13 cellular contexts compared by ENCODE assay signal in the genomic region with DNA sequence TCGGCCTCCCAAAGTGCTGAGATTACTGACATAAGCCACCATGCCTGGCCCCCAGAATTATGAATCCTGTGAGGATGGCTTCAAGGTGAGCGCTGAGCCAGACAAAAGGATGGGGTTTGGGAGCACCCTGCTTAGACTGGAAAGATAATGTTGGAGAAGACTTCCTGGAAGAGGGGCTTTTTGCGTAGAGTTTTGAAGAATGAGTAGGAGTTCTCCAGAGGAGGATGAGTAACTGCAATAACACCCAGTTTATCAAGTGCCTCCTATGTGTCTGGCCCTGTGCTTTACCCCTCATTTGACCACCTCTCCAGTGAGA. TPM values are rescaled to one million over a fixed set of nuclear protein-coding genes. Genes with fewer than 3 reads are reported as not detected.
DNase-seq lines count a peak whose midpoint lies in the region; ATAC-seq, FAIRE-seq and TF ChIP-seq lines count a peak whose summit lies in the region.
"Had no signal": no experiment of that assay in that cellular context is flagged by ENCODE, and none has a peak within 500 bp of the region (broad histone marks: within the 10 kb centered on the region; RNA-seq: fewer than 3 reads in every experiment).

No MANE protein-coding gene starts in this region.

- H2AK5ac ChIP-seq in H9 (ENCODE audit: insufficient read length, low read length) = no peak overlapping the region

- H4K20me1 ChIP-seq in H9 (ENCODE audit: control insufficient read depth, insufficient read depth, insufficient read length) = no peaks in the 10 kb centered on the region
- no peaks in the 10 kb centered on the region for H4K20me1 ChIP-seq in mammary epithelial cell (ENCODE audit: insufficient read depth, low read length)

- CTCF ChIA-PET in mammary epithelial cell (lab: Charles Lee; ENCODE audit: low non-redundant PET) = interaction anchor here (0.6 kb wide), 3 partner anchors 26 to 356 kb away, joined by 3 to 5 read pairs (median 4); no protein-coding TSS in a partner anchor
- CTCF ChIA-PET in activated CD4-positive, alpha-beta memory T cell treated with anti-CD3 and anti-CD28 coated beads for 36 hours (lab: Charles Lee) = interaction anchor here (0.7 to 1.5 kb wide), 6 partner anchors 12 to 106 kb away, joined by 3 to 12 read pairs (median 3); no protein-coding TSS in a partner anchor
- CTCF ChIA-PET in CD4-positive, alpha-beta T cell (lab: Charles Lee) = no interaction called here

- no peak overlapping the region for H2BK5ac ChIP-seq in H9 (ENCODE audit: insufficient read length, low read length)

- peak; percentile 21 for DNase-seq in H9
- no peak for DNase-seq in mammary epithelial cell
- no peak for DNase-seq in pancreas
- DNase-seq in activated CD4-positive, alpha-beta memory T cell treated with anti-CD3 and anti-CD28 coated beads for 36 hours = no peak
- no peak for DNase-seq in CD4-positive, alpha-beta T cell
- DNase-seq: NCI-H1105 treated with DMSO at 0.1 percent for 48 hours; stimulated activated CD4-positive, alpha-beta T cell treated with anti-CD3 and anti-CD28 coated beads, Interleukin-4, amount 100 ng/mL, for 24 hours had no signal

- ATAC-seq in pancreas (no peak), GM18909 (IDR thresholded peaks at IDR 0.05; ENCODE audit: poor library complexity, unreplicated experiment) (no peak)
- ATAC-seq in CD4-positive, alpha-beta T cell (ENCODE audit: poor library complexity) = no peak

- no peaks in the 10 kb centered on the region for H3K9me3 Mint-ChIP-seq in H9
- no peaks in the 10 kb centered on the region for H3K9me3 Mint-ChIP-seq in activated CD4-positive, alpha-beta memory T cell treated with anti-CD3 and anti-CD28 coated beads for 36 hours
- H3K9me3 Mint-ChIP-seq in CD4-positive, alpha-beta T cell = no peaks in the 10 kb centered on the region

- WGBS in H9 (ENCODE audit: extremely low coverage, insufficient read length, low lambda C conversion rate) = no CpG with 5 or more reads among the region's 3 CpGs
- WGBS in mammary epithelial cell (ENCODE audit: low coverage, missing lambda C conversion rate) = 64% methylated on average over 3 of the region's 3 CpGs
- WGBS in pancreas, 2 donors = 91 to 92% methylated on average over 3 of the region's 3 CpGs

- H3K9me3 ChIP-seq in H9 (ENCODE audit: control insufficient read depth, low read depth, low read length) (no peaks in the 10 kb centered on the region), mammary epithelial cell (replicated peaks; ENCODE audit: insufficient read depth, low read length) (no peaks in the 10 kb centered on the region), pancreas (no peaks in the 10 kb centered on the region)
- H3K9me3 ChIP-seq in CD4-positive, alpha-beta T cell (ENCODE audit: control insufficient read depth, low read length) = no peaks in the 10 kb centered on the region

- POLR2A ChIA-PET in activated CD4-positive, alpha-beta memory T cell treated with anti-CD3 and anti-CD28 coated beads for 36 hours (lab: Charles Lee) = no interaction called here
- POLR2A ChIA-PET in CD4-positive, alpha-beta T cell (lab: Charles Lee) = no interaction called here

- H4K5ac ChIP-seq in H9 (ENCODE audit: insufficient read length, low read depth, low read length) = no peak overlapping the region

- dilution Hi-C loops in mammary epithelial cell (cut with HindIII; ENCODE audit: low sequenced_read_pairs) = no loop called here

- no TSS peak for BruUV-seq in mammary epithelial cell (replicated peaks; lab: Mats Ljungman, UMichigan)

- H3K79me2 ChIP-seq in H9 (ENCODE audit: insufficient read depth, low read length) (no peaks in the 10 kb centered on the region), mammary epithelial cell (ENCODE audit: insufficient read depth, low read length) (peaks cover 12% of the 10 kb centered on the region)

- H3K4me3 Mint-ChIP-seq in H9 = no peak overlapping the region
- H3K4me3 Mint-ChIP-seq in activated CD4-positive, alpha-beta memory T cell treated with anti-CD3 and anti-CD28 coated beads for 36 hours = no peak overlapping the region
- H3K4me3 Mint-ChIP-seq in CD4-positive, alpha-beta T cell = no peak overlapping the region
- H3K4me3 Mint-ChIP-seq: activated naive CD8-positive, alpha-beta T cell; B cell had no signal

- H3K79me1 ChIP-seq in H9 (ENCODE audit: insufficient read depth, low read depth, low read length, poor library complexity, severe bottlenecking) = no peaks in the 10 kb centered on the region

- H3K36me3 ChIP-seq in mammary epithelial cell (ENCODE audit: insufficient read depth, low read length) (no peaks in the 10 kb centered on the region), pancreas (peaks cover 0 to 18% (median 0%) of the 10 kb centered on the region in 3 donors)

- intact Hi-C loops in mammary epithelial cell (cut with micrococcal nuclease) (no loop called here), pancreas (cut with DNase I) (no loop called here)
- intact Hi-C loops in activated CD4-positive, alpha-beta memory T cell treated with anti-CD3 and anti-CD28 coated beads for 36 hours (cut with micrococcal nuclease) = no loop called here
- intact Hi-C loops in CD4-positive, alpha-beta T cell (cut with DNase I, micrococcal nuclease) = no loop called here

- H2BK120ac ChIP-seq in H9 (ENCODE audit: low read depth, low read length, poor library complexity, severe bottlenecking) = no peak overlapping the region

- peaks cover 0 to 5% (median 5%) of the 10 kb centered on the region in 3 experiments; a peak in 1 of 7 replicates for H3K36me3 Mint-ChIP-seq in H9 (ENCODE audit: insufficient read depth in 1 of 3, low read depth in 3 of 3)
- H3K36me3 Mint-ChIP-seq in activated CD4-positive, alpha-beta memory T cell treated with anti-CD3 and anti-CD28 coated beads for 36 hours = no peaks in the 10 kb centered on the region
- no peaks in the 10 kb centered on the region for H3K36me3 Mint-ChIP-seq in CD4-positive, alpha-beta T cell (ENCODE audit: low read depth)
- H3K36me3 Mint-ChIP-seq: activated naive CD8-positive, alpha-beta T cell had no signal

- no peak overlapping the region for H3K56ac ChIP-seq in H9 (ENCODE audit: insufficient read length, low read depth, low read length)

- no peaks in the 10 kb centered on the region for H3K23me2 ChIP-seq in H9 (ENCODE audit: insufficient read length, low read depth, low read length, poor library complexity, severe bottlenecking)

- H3K23ac ChIP-seq in H9 (ENCODE audit: insufficient read length, low read depth, low read length) = no peak overlapping the region

- H3K27ac ChIP-seq in H9 (ENCODE audit: insufficient read length, low read depth, low read length) (no peak overlapping the region), mammary epithelial cell (ENCODE audit: insufficient read depth, low read depth, low read length) (no peak overlapping the region), pancreas (peak overlapping the region in 3 of 4 donors; percentile 48 to 82 (median 81))
- no peak overlapping the region for H3K27ac ChIP-seq in CD4-positive, alpha-beta T cell (ENCODE audit: low read depth, low read length)

- H3K14ac ChIP-seq in H9 (ENCODE audit: insufficient read depth, low read length) = no peak overlapping the region

- H3K4me2 ChIP-seq in H9 (ENCODE audit: insufficient read depth, insufficient read length, low read length) = no peak overlapping the region
- H3K4me2 ChIP-seq in mammary epithelial cell (ENCODE audit: insufficient read depth, low read depth, low read length) = peak overlapping the region; percentile 2

- no peak overlapping the region for H3T11ph ChIP-seq in H9 (ENCODE audit: low read length)

- H3K4me3 ChIP-seq in mammary epithelial cell (replicated peaks in 1 of 3; ENCODE audit: insufficient read depth in 1 of 3, low read depth in 2 of 3, low read length in 3 of 3) = no peak overlapping the region
- no peak overlapping the region for H3K4me3 ChIP-seq in pancreas

- peak overlapping the region in 2 of 3 experiments; percentile 44 to 84; a peak in 3 of 7 replicates for H3K27ac Mint-ChIP-seq in H9
- H3K27ac Mint-ChIP-seq in activated CD4-positive, alpha-beta memory T cell treated with anti-CD3 and anti-CD28 coated beads for 36 hours = no peak overlapping the region
- H3K27ac Mint-ChIP-seq in CD4-positive, alpha-beta T cell = no peak overlapping the region
- H3K27ac Mint-ChIP-seq: activated naive CD8-positive, alpha-beta T cell; B cell had no signal

- H3K18ac ChIP-seq in H9 (ENCODE audit: insufficient read length, low read depth, low read length) = no peak overlapping the region

- H2AFZ ChIP-seq in H9 (ENCODE audit: low read length) (no peak overlapping the region), mammary epithelial cell (ENCODE audit: low read depth, low read length) (peak overlapping the region; percentile 43)

- peaks cover 21 to 24% of the 10 kb centered on the region in 2 experiments for H3K4me1 Mint-ChIP-seq in H9
- H3K4me1 Mint-ChIP-seq in activated CD4-positive, alpha-beta memory T cell treated with anti-CD3 and anti-CD28 coated beads for 36 hours (ENCODE audit: low read depth) = peaks cover 4% of the 10 kb centered on the region
- H3K4me1 Mint-ChIP-seq in CD4-positive, alpha-beta T cell (ENCODE audit: low read depth) = peaks cover 12% of the 10 kb centered on the region

- H3K4me1 ChIP-seq in H9 (ENCODE audit: insufficient read depth, low read length) = no peaks in the 10 kb centered on the region
- H3K4me1 ChIP-seq in mammary epithelial cell (ENCODE audit: insufficient read depth, low read length) = peaks cover 26% of the 10 kb centered on the region
- peaks cover 10 to 26% (median 13%) of the 10 kb centered on the region in 3 donors for H3K4me1 ChIP-seq in pancreas

- no peaks in the 10 kb centered on the region for H3K27me3 ChIP-seq in H9 (ENCODE audit: insufficient read depth, low read length)
- H3K27me3 ChIP-seq in mammary epithelial cell (ENCODE audit: insufficient read depth, low read length) = no peaks in the 10 kb centered on the region
- no peaks in the 10 kb centered on the region for H3K27me3 ChIP-seq in pancreas
- peaks cover 42% of the 10 kb centered on the region for H3K27me3 ChIP-seq in CD4-positive, alpha-beta T cell (ENCODE audit: control insufficient read depth, insufficient read depth, low read length)

- H4K91ac ChIP-seq in H9 (ENCODE audit: insufficient read length, low read depth, low read length) = no peak overlapping the region

- no peak overlapping the region for H3K4ac ChIP-seq in H9 (ENCODE audit: low read depth, low read length)

- no peak overlapping the region for H2BK12ac ChIP-seq in H9 (ENCODE audit: insufficient read length, low read depth, low read length)

- H2BK20ac ChIP-seq in H9 (ENCODE audit: low read depth, low read length, poor library complexity, severe bottlenecking) = no peak overlapping the region

- H3K9ac ChIP-seq in H9 (ENCODE audit: extremely low read depth, insufficient read length, low read length) (no peak overlapping the region), mammary epithelial cell (ENCODE audit: insufficient read depth, low read length) (no peak overlapping the region)

- TF ChIP-seq CTCF in H9 (conservative IDR thresholded peaks at IDR 0.05) = no peak
- TF ChIP-seq CTCF in mammary epithelial cell (conservative IDR thresholded peaks at IDR 0.05 in 1 of 2, IDR thresholded peaks at IDR 0.05 in 1 of 2; ENCODE audit: extremely low read depth in 1 of 2, insufficient read depth in 1 of 2, low read depth in 1 of 2, low read length in 2 of 2) = no peak
- TF ChIP-seq CTCF in pancreas (IDR thresholded peaks at IDR 0.05) = no peak
- no peak for TF ChIP-seq CTCF in CD4-positive, alpha-beta T cell (IDR thresholded peaks at IDR 0.05)

- in situ Hi-C loops in mammary epithelial cell (cut with MboI; ENCODE audit: low sequenced_read_pairs in 2 of 2) = no loop called here

- H2BK15ac ChIP-seq in H9 (ENCODE audit: low read depth, low read length) = no peak overlapping the region

- FAIRE-seq in pancreas (lab: Jason Lieb, UNC) = no peak

- peaks cover 32% of the 10 kb centered on the region for H3K27me3 Mint-ChIP-seq in H9 (ENCODE audit: low read depth)
- H3K27me3 Mint-ChIP-seq in activated CD4-positive, alpha-beta memory T cell treated with anti-CD3 and anti-CD28 coated beads for 36 hours = peaks cover 31% of the 10 kb centered on the region
- peaks cover 58% of the 10 kb centered on the region for H3K27me3 Mint-ChIP-seq in CD4-positive, alpha-beta T cell

- H4K8ac ChIP-seq in H9 (replicated peaks; ENCODE audit: insufficient read length, low read depth, low read length) = no peak overlapping the region

RNA-seq across cellular contexts. Expression of a gene that starts 0.6 kb away (rescaled TPM):
- total RNA-seq in H9 (2021) (5.7 and 7.0 TPM in 2 replicates), mammary epithelial cell (10 to 100 TPM; 78.7 to 93.2 TPM), pancreas (100 to 1,000 TPM in 2 of 6 donors, 10 to 100 TPM in 4; 33.3 to 277 (median 43.5) TPM)
- polyA plus RNA-seq in mammary epithelial cell (21.2 TPM), pancreas (10 to 100 TPM; 28.1 to 57.7 TPM)
- 1.8 TPM for polyA minus RNA-seq in mammary epithelial cell
- total RNA-seq in activated CD4-positive, alpha-beta memory T cell treated with anti-CD3 and anti-CD28 coated beads for 36 hours = not detected
- not detected for total RNA-seq in CD4-positive, alpha-beta T cell
- total RNA-seq: B cell, mononuclear cell had no signal

RNA-seq across cellular contexts. Expression of a gene that starts 12.1 kb away (rescaled TPM):
- 0.18 TPM in 1 of 2 replicates, not detected in the other for total RNA-seq in H9 (2021)
- not detected for total RNA-seq in mammary epithelial cell
- not detected for polyA plus RNA-seq in mammary epithelial cell
- not detected for polyA minus RNA-seq in mammary epithelial cell
- 1 to 10 TPM in 3 of 6 donors, under 1 TPM in 3; 0.14 to 6.1 (median 1.2) TPM for total RNA-seq in pancreas
- polyA plus RNA-seq in pancreas = 1 to 10 TPM in 1 of 2 donors, under 1 TPM in 1; 0.85 to 1.0 TPM
- not detected for total RNA-seq in activated CD4-positive, alpha-beta memory T cell treated with anti-CD3 and anti-CD28 coated beads for 36 hours
- under 1 TPM; 0.82 to 0.92 TPM for total RNA-seq in CD4-positive, alpha-beta T cell
- total RNA-seq: HT1080, NCI-H460 had no signal

RNA-seq across cellular contexts. Expression of a gene that starts 33.9 kb away (rescaled TPM):
- total RNA-seq in H9 (2021) (46.1 and 50.0 TPM in 2 replicates), mammary epithelial cell (10 to 100 TPM; 34.0 to 41.0 TPM), pancreas (10 to 100 TPM; 20.5 to 33.8 (median 23.7) TPM)
- polyA plus RNA-seq in mammary epithelial cell (14.3 TPM), pancreas (100 to 1,000 TPM in 1 of 2 donors, 10 to 100 TPM in 1; 77.5 to 116 TPM)
- 1.7 TPM for polyA minus RNA-seq in mammary epithelial cell
- total RNA-seq in activated CD4-positive, alpha-beta memory T cell treated with anti-CD3 and anti-CD28 coated beads for 36 hours = 100 to 1,000 TPM in 1 of 2 experiments, 10 to 100 TPM in 1; 97.9 to 102 TPM
- total RNA-seq in CD4-positive, alpha-beta T cell = 10 to 100 TPM; 44.0 to 50.9 TPM

RNA-seq across cellular contexts. Expression of a gene that starts 44.9 kb away (rescaled TPM):
- total RNA-seq in H9 (2021) = 61.4 and 64.8 TPM in 2 replicates
- total RNA-seq in mammary epithelial cell = 10 to 100 TPM; 16.3 to 18.7 TPM
- 4.5 TPM for polyA plus RNA-seq in mammary epithelial cell
- polyA minus RNA-seq in mammary epithelial cell = 7.3 TPM
- total RNA-seq in pancreas = 10 to 100 TPM; 32.9 to 44.4 (median 37.1) TPM
- polyA plus RNA-seq in pancreas = 10 to 100 TPM; 10.4 to 20.7 TPM
- total RNA-seq in activated CD4-positive, alpha-beta memory T cell treated with anti-CD3 and anti-CD28 coated beads for 36 hours = 10 to 100 TPM; 29.0 to 30.8 TPM
- 10 to 100 TPM; 24.4 to 25.9 TPM for total RNA-seq in CD4-positive, alpha-beta T cell

RNA-seq across cellular contexts. Expression of a gene that starts 52.6 kb away (rescaled TPM):
- total RNA-seq in H9 (2021) = 241 and 255 TPM in 2 replicates
- 10 to 100 TPM; 13.0 to 26.3 TPM for total RNA-seq in mammary epithelial cell
- polyA plus RNA-seq in mammary epithelial cell = 14.9 TPM
- 10.4 TPM for polyA minus RNA-seq in mammary epithelial cell
- total RNA-seq in pancreas = 10 to 100 TPM; 26.1 to 58.4 (median 44.7) TPM
- 100 to 1,000 TPM; 187 to 309 TPM for polyA plus RNA-seq in pancreas
- total RNA-seq in activated CD4-positive, alpha-beta memory T cell treated with anti-CD3 and anti-CD28 coated beads for 36 hours = 10 to 100 TPM; 19.3 to 20.0 TPM
- 10 to 100 TPM; 34.1 to 41.3 TPM for total RNA-seq in CD4-positive, alpha-beta T cell

Comparison
In these comparisons a context has a peak if more than half of its experiments do, and no peak if none do; other contexts are left out.
1. H3K27ac ChIP-seq: peak in pancreas (3 of 4); none in H9 (single experiment), mammary epithelial cell (single experiment) and CD4-positive, alpha-beta T cell (single experiment).
2. H3K27ac Mint-ChIP-seq: peak in H9 (2 of 3); none in activated CD4-positive, alpha-beta memory T cell treated with anti-CD3 and anti-CD28 coated beads for 36 hours (single experiment) and CD4-positive, alpha-beta T cell (single experiment).